8 cellular contexts compared by ENCODE assay signal in genomic region chr17:18248300-18248731, GRCh38. TPM values are rescaled to one million over a fixed set of nuclear protein-coding genes. Genes with fewer than 3 reads are reported as not detected.
A peak's percentile ranks its signal among the peaks of the same experiment; 100 is the strongest.
DNase-seq lines count a peak whose midpoint lies in the region.

No MANE protein-coding gene starts in this region.

- no peaks in the 10 kb centered on the region for H3K9me3 Mint-ChIP-seq in activated CD4-positive, alpha-beta T cell treated with anti-CD3 and anti-CD28 coated beads, Interleukin-2, amount 10 ng/mL, durations not matched to agents 7 days and 5 days

- POLR2A ChIA-PET in activated CD4-positive, alpha-beta T cell treated with anti-CD3 and anti-CD28 coated beads, Interleukin-2, amount 10 ng/mL, durations not matched to agents 7 days and 5 days (lab: Charles Lee) = no interaction called here

- no peaks in the 10 kb centered on the region for H3K27me3 Mint-ChIP-seq in activated CD4-positive, alpha-beta T cell treated with anti-CD3 and anti-CD28 coated beads, Interleukin-2, amount 10 ng/mL, durations not matched to agents 7 days and 5 days

- peaks cover 3% of the 10 kb centered on the region for H3K4me1 Mint-ChIP-seq in activated CD4-positive, alpha-beta T cell treated with anti-CD3 and anti-CD28 coated beads, Interleukin-2, amount 10 ng/mL, durations not matched to agents 7 days and 5 days

- DNase-seq in AG08396 (ENCODE audit: low spot score) (peak; percentile 90), GM19240 (ENCODE audit: insufficient read length, low spot score) (peak; percentile 99), NCI-H446 treated with DMSO at 0.1 percent for 48 hours (lab: John Stamatoyannopoulos, UW) (peak; percentile 11), dedifferentiated amniotic fluid mesenchymal stem cell (ENCODE audit: extremely low spot score) (peak; percentile 56), lung microvascular endothelial cell (ENCODE audit: low read depth in 2 of 2) (peak; percentile 71 to 89), NCI-H1048 (lab: John Stamatoyannopoulos, UW) (no peak)
- DNase-seq in activated CD4-positive, alpha-beta T cell treated with anti-CD3 and anti-CD28 coated beads, Interleukin-2, amount 10 ng/mL, durations not matched to agents 7 days and 5 days = peak; percentile 79
- DNase-seq in stimulated activated CD8-positive, alpha-beta memory T cell treated with anti-CD3 and anti-CD28 coated beads, Interleukin-15, amount 100 ng/mL, for 1 hour (ENCODE audit: low read depth) = peak; percentile 44

- CTCF ChIA-PET in activated CD4-positive, alpha-beta T cell treated with anti-CD3 and anti-CD28 coated beads, Interleukin-2, amount 10 ng/mL, durations not matched to agents 7 days and 5 days (lab: Charles Lee) = interaction anchor here (1.1 kb wide), 1 partner anchor 37 kb away, joined by 6 read pairs; no protein-coding TSS in a partner anchor

- H3K27ac Mint-ChIP-seq in activated CD4-positive, alpha-beta T cell treated with anti-CD3 and anti-CD28 coated beads, Interleukin-2, amount 10 ng/mL, durations not matched to agents 7 days and 5 days = no peak overlapping the region

- peaks cover 46% of the 10 kb centered on the region for H3K36me3 Mint-ChIP-seq in activated CD4-positive, alpha-beta T cell treated with anti-CD3 and anti-CD28 coated beads, Interleukin-2, amount 10 ng/mL, durations not matched to agents 7 days and 5 days (ENCODE audit: low read depth)

- no peak overlapping the region for H3K4me3 Mint-ChIP-seq in activated CD4-positive, alpha-beta T cell treated with anti-CD3 and anti-CD28 coated beads, Interleukin-2, amount 10 ng/mL, durations not matched to agents 7 days and 5 days

RNA-seq across cellular contexts. Expression of gene FLII, which starts 10.2 kb away (rescaled TPM):
- total RNA-seq in activated CD4-positive, alpha-beta T cell treated with anti-CD3 and anti-CD28 coated beads, Interleukin-2, amount 10 ng/mL, durations not matched to agents 7 days and 5 days = 100 to 1,000 TPM; 323 to 328 TPM
- total RNA-seq in lung microvascular endothelial cell = 247 and 272 TPM in 2 replicates

RNA-seq across cellular contexts. Expression of gene MIEF2, which starts 12.1 kb away (rescaled TPM):
- total RNA-seq in activated CD4-positive, alpha-beta T cell treated with anti-CD3 and anti-CD28 coated beads, Interleukin-2, amount 10 ng/mL, durations not matched to agents 7 days and 5 days = 1 to 10 TPM; 6.8 to 8.5 TPM
- 8.1 and 10.3 TPM in 2 replicates for total RNA-seq in lung microvascular endothelial cell

RNA-seq across cellular contexts. Expression of gene LLGL1, which starts 22.9 kb away (rescaled TPM):
- total RNA-seq in activated CD4-positive, alpha-beta T cell treated with anti-CD3 and anti-CD28 coated beads, Interleukin-2, amount 10 ng/mL, durations not matched to agents 7 days and 5 days = 10 to 100 TPM; 24.7 to 24.9 TPM
- total RNA-seq in lung microvascular endothelial cell = 13.9 and 14.6 TPM in 2 replicates
